ENCODE assay signal across 21 cellular contexts in the genomic region with DNA sequence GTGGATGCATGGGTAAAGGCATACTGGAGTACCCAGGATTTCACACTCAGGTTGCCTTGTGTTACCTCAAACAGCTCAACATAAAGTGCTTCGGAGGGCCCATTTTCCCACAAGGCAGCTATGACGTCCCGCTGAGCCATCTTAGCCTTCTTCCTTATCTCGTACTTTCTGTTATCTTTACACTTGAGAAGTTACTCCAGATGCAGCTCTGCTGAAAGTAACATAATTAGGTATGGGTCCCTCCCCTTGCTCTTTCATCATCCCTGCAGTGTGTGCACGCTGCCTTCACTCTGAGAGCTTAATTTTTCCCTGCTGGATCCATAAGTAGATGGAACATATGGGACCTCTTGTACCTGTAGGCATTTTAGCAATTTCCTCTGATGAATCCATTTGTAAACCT.
"Had no signal": no experiment of that assay in that cellular context is flagged by ENCODE, and none has a peak within 500 bp of the region (broad histone marks: within the 10 kb centered on the region; RNA-seq: fewer than 3 reads in every experiment).

No MANE protein-coding gene starts in this region.

- DNase-seq: activated CD4-positive, alpha-beta T cell treated with anti-CD3 and anti-CD28 coated beads for 48 hours; activated CD4-positive, alpha-beta T cell treated with anti-CD3 and anti-CD28 coated beads, Interleukin-2, amount 50 U/mL, for 4 hours; activated CD4-positive, CD25-positive, alpha-beta regulatory T cell treated with anti-CD3 and anti-CD28 coated beads, Interleukin-2, amount 50 U/mL, for 72 hours; activated CD8-positive, alpha-beta memory T cell treated with anti-CD3 and anti-CD28 coated beads, Interleukin-2, amount 50 U/mL, for 48 hours; activated CD8-positive, alpha-beta T cell treated with anti-CD3 and anti-CD28 coated beads, Interleukin-2, amount 10 ng/mL, durations not matched to agents 7 days and 5 days; activated naive CD4-positive, alpha-beta T cell treated with anti-CD3 and anti-CD28 coated beads, Interleukin-2, amount 50 U/mL, for 16 hours; activated naive CD8-positive, alpha-beta T cell treated with anti-CD3 and anti-CD28 coated beads, Interleukin-2, amount 10 ng/mL, durations not matched to agents 7 days and 5 days; activated T-cell treated with anti-CD3 and anti-CD28 coated beads, Interleukin-2, amount 50 U/mL, for 1 hour; adrenal gland; anterior cingulate cortex; central memory CD4-positive, alpha-beta T cell; Kasumi-1; KBM-7; NCI-H1048; NCI-H1417; NCI-H1694; NCI-H2029 treated with DMSO at 0.1 percent for 48 hours; NCI-H446; NCI-H774 had no signal

- H3K27ac ChIP-seq: adrenal gland, breast epithelium had no signal

- H3K4me3 ChIP-seq: adrenal gland, breast epithelium had no signal

- H3K4me1 ChIP-seq: adrenal gland, breast epithelium had no signal

- H3K36me3 ChIP-seq: adrenal gland, breast epithelium had no signal

- H3K9me3 ChIP-seq: adrenal gland, breast epithelium had no signal

- ATAC-seq: activated CD8-positive, alpha-beta T cell treated with anti-CD3 and anti-CD28 coated beads, Interleukin-2, amount 10 ng/mL, durations not matched to agents 7 days and 5 days; WTC11 had no signal

- H3K27me3 ChIP-seq: adrenal gland, breast epithelium had no signal
